In the genomic region with DNA sequence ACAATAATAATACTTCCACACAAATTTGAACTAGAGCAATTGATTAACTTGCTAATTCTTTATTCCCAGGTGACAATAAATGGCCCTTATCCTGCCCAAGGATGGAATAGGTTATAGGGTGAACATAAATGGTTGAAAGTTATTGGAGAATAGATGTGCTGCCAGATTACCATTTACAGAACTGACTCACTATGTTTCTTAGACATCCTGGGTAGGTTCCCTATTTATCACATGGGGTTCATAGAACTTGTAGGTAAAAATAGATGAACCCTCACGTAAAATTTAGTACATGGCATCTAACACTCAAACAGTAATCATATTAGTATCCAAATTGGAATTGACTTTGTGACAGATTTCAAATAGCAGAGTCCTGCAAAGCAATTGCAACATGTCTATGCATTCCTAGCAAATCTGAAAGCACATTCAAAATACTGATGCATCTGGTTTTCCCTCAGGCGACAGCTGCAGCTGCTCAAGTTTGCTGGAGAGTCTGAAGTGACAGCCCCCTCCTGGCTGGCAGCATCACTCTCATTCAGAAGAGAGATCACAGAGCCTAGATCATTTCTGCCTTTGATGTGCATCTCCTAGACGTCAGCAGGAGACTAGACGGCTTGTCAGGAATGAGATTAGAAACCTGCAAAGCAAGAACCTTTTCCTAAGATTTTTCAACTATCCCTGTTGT, we compare ENCODE assay signal across 9 cellular contexts.
DNase-seq lines count a peak whose midpoint lies in the region; ATAC-seq and TF ChIP-seq lines count a peak whose summit lies in the region.
"Had no signal": no experiment of that assay in that cellular context is flagged by ENCODE, and none has a peak within 500 bp of the region (broad histone marks: within the 10 kb centered on the region; RNA-seq: fewer than 3 reads in every experiment).

No MANE protein-coding gene starts in this region.

- H3K4me3 ChIP-seq in HEK293 (ENCODE audit: low read depth, low read length), result no peak overlapping the region
- no peak overlapping the region for H3K4me3 ChIP-seq in gastroesophageal sphincter
- no peak overlapping the region for H3K4me3 ChIP-seq in effector memory CD4-positive, alpha-beta T cell (ENCODE audit: insufficient read depth, low read depth, low read length, poor library complexity, severe bottlenecking)
- H3K4me3 ChIP-seq: spleen had no signal

- DNase-seq in EL, result peak; percentile 66
- DNase-seq in SHP77 treated with DMSO at 0.1 percent for 48 hours (lab: John Stamatoyannopoulos, UW), result peak; percentile 18
- peak; percentile 84 for DNase-seq in left kidney (ENCODE audit: low read depth, low spot score)
- no peak for DNase-seq in NCI-H2029 treated with DMSO at 0.1 percent for 48 hours (lab: John Stamatoyannopoulos, UW)
- DNase-seq in effector memory CD4-positive, alpha-beta T cell, result no peak
- DNase-seq: spleen had no signal

- no peaks in the 10 kb centered on the region for H3K9me3 ChIP-seq in HEK293 (ENCODE audit: control insufficient read depth, insufficient read depth, low read depth, low read length)
- H3K9me3 ChIP-seq in gastroesophageal sphincter, result no peaks in the 10 kb centered on the region
- H3K9me3 ChIP-seq in effector memory CD4-positive, alpha-beta T cell (ENCODE audit: control insufficient read depth, low read length), result no peaks in the 10 kb centered on the region
- H3K9me3 ChIP-seq: spleen had no signal

- TF ChIP-seq CTCF in HEK293 (tag by site-specific recombination; IDR thresholded peaks at IDR 0.05) (no peak), gastroesophageal sphincter (IDR thresholded peaks at IDR 0.05) (no peak)

- H3K4me1 ChIP-seq in HEK293 (ENCODE audit: control insufficient read depth, insufficient read depth, low read length) (0 out of 2 replicates have a peak, but pooled peaks cover 4% of the 10 kb centered on the region), gastroesophageal sphincter (peaks cover 0 to 14% (median 6%) of the 10 kb centered on the region in 3 donors)
- H3K4me1 ChIP-seq in effector memory CD4-positive, alpha-beta T cell (ENCODE audit: control insufficient read depth, insufficient read depth, low read length, poor library complexity, severe bottlenecking), result no peaks in the 10 kb centered on the region

- no peak overlapping the region for H3K27ac ChIP-seq in HEK293 (ENCODE audit: extremely low read depth, low read depth, low read length)
- no peak overlapping the region for H3K27ac ChIP-seq in gastroesophageal sphincter
- H3K27ac ChIP-seq in effector memory CD4-positive, alpha-beta T cell (ENCODE audit: insufficient read depth, low read length, poor library complexity, severe bottlenecking), result no peak overlapping the region
- H3K27ac ChIP-seq: spleen had no signal

- ATAC-seq in gastroesophageal sphincter (no peak), GM18858 (IDR thresholded peaks at IDR 0.05; ENCODE audit: unreplicated experiment) (no peak)

- H3K36me3 ChIP-seq in HEK293 (ENCODE audit: control insufficient read depth in 2 of 2, insufficient read depth in 1 of 2, low read length in 2 of 2) (no peaks in the 10 kb centered on the region), gastroesophageal sphincter (no peaks in the 10 kb centered on the region)
- no peaks in the 10 kb centered on the region for H3K36me3 ChIP-seq in effector memory CD4-positive, alpha-beta T cell (ENCODE audit: control insufficient read depth, insufficient read depth, low read length)
- H3K36me3 ChIP-seq: spleen had no signal

- no peak for TF ChIP-seq POLR2A in gastroesophageal sphincter (IDR thresholded peaks at IDR 0.05)

- no peaks in the 10 kb centered on the region for H3K27me3 ChIP-seq in gastroesophageal sphincter
- peaks cover 5% of the 10 kb centered on the region for H3K27me3 ChIP-seq in effector memory CD4-positive, alpha-beta T cell (replicated peaks; ENCODE audit: control insufficient read depth, insufficient read depth, low read length, poor library complexity, severe bottlenecking)
- H3K27me3 ChIP-seq: spleen had no signal

- POLR2A ChIA-PET in HEK293 (lab: Yijun Ruan, JAX), result no interaction called here

- 46 to 80% methylated on average over 1 to 4 of the region's 4 CpGs for WGBS in gastroesophageal sphincter (ENCODE audit: low coverage in 1 of 2), 2 donors

- CTCF ChIA-PET in HEK293 (lab: Yijun Ruan, JAX), result interaction anchor here (0.6 to 1.1 kb wide), 2 partner anchors 12 to 24 kb away, joined by 3 to 5 read pairs; no protein-coding TSS in a partner anchor

- no peak for TF ChIP-seq EP300 in gastroesophageal sphincter (IDR thresholded peaks at IDR 0.05)

TF ChIP-seq in HEK293, 187 proteins besides CTCF, POLR2A, EP300 and RAD21:
- peak; percentile 64; the same call in 1 of the 2 replicates for TF ChIP-seq TCF7L2 (IDR thresholded peaks at IDR 0.05; ENCODE audit: borderline replicate concordance, low read depth, low read length)
- no peak for TF ChIP-seq KLF16 (tag by site-specific recombination; IDR thresholded peaks at IDR 0.05)

Comparison
In these comparisons a context has a peak if more than half of its experiments do, and no peak if none do; other contexts are left out.
1. DNase-seq: peak in EL (single experiment), SHP77 treated with DMSO at 0.1 percent for 48 hours (single experiment) and left kidney (single experiment); none in NCI-H2029 treated with DMSO at 0.1 percent for 48 hours (single experiment) and effector memory CD4-positive, alpha-beta T cell (0 of 3).